34 cellular contexts compared by ENCODE assay signal in the genomic region with DNA sequence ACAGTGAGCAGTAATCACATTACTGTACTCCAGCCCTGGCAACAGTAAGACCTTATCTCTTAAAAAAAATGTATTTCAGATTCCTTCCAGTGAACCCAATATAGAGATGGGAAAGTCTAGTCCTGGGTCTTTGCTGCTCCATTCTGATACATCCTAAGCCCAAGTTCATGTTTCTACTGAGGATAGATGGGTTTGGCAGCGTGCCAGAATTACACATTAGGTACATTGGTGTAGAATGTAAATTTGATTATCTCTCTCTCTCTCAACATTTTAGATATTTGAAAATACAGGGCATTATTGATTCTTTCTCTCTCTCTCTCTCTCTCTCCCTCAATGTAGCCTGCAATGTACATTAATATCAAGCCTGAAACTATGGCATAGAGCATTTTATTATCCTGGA. TPM values are rescaled to one million over a fixed set of nuclear protein-coding genes. Genes with fewer than 3 reads are reported as not detected.
"Had no signal": no experiment of that assay in that cellular context is flagged by ENCODE, and none has a peak within 500 bp of the region (broad histone marks: within the 10 kb centered on the region; RNA-seq: fewer than 3 reads in every experiment).

No MANE protein-coding gene starts in this region.

- H3K9me3 Mint-ChIP-seq: activated CD4-positive, alpha-beta T cell treated with anti-CD3 and anti-CD28 coated beads, Interleukin-2, amount 10 ng/mL, durations not matched to agents 24 days and 14 days; activated naive CD8-positive, alpha-beta T cell treated with anti-CD3 and anti-CD28 coated beads for 36 hours had no signal

- DNase-seq: activated CD4-positive, alpha-beta T cell treated with anti-CD3 and anti-CD28 coated beads for 1 hour; activated CD4-positive, alpha-beta T cell treated with anti-CD3 and anti-CD28 coated beads, Interleukin-2, amount 10 ng/mL, durations not matched to agents 24 days and 14 days; activated CD4-positive, alpha-beta T cell treated with anti-CD3 and anti-CD28 coated beads, Interleukin-2, amount 50 U/mL, for 48 hours; activated CD4-positive, CD25-positive, alpha-beta regulatory T cell; activated CD8-positive, alpha-beta memory T cell treated with anti-CD3 and anti-CD28 coated beads for 24 hours; activated CD8-positive, alpha-beta memory T cell treated with anti-CD3 and anti-CD28 coated beads, Interleukin-2, amount 10 ng/mL, durations not matched to agents 7 days and 5 days; activated CD8-positive, alpha-beta memory T cell treated with anti-CD3 and anti-CD28 coated beads, Interleukin-2, amount 50 U/mL, for 48 hours; activated effector memory CD4-positive, alpha-beta T cell treated with Interleukin-2 at 50 U/mL for 16 hours; activated naive CD4-positive, alpha-beta T cell; activated naive CD4-positive, alpha-beta T cell treated with anti-CD3 and anti-CD28 coated beads, Interleukin-2, amount 50 U/mL, for 16 hours; activated naive CD8-positive, alpha-beta T cell treated with anti-CD3 and anti-CD28 coated beads for 36 hours; activated T-cell treated with anti-CD3 and anti-CD28 coated beads, Interleukin-2, amount 50 U/mL, for 48 hours; amniotic stem cell; aorta; brain microvascular endothelial cell; central memory CD4-positive, alpha-beta T cell; MM.1S; MV-4-11; NCI-H1092; NCI-H1436 treated with DMSO at 0.1 percent for 48 hours; NCI-H1694 treated with DMSO at 0.1 percent for 48 hours; NCI-H2029; NCI-H2107; NCI-H345; NCI-H524 treated with DMSO at 0.1 percent for 48 hours; NCI-H748 treated with DMSO at 0.1 percent for 48 hours; NK-92 treated with Interleukin-12 subunit alpha and Interleukin-12 subunit beta, amount 100 ng/mL, for 24 hours; PC-3; Peyer's patch; RPMI8226; SHP77 treated with DMSO at 0.1 percent for 48 hours; T1000; WERI-Rb-1 had no signal

- H3K27ac Mint-ChIP-seq: activated CD4-positive, alpha-beta T cell treated with anti-CD3 and anti-CD28 coated beads, Interleukin-2, amount 10 ng/mL, durations not matched to agents 24 days and 14 days; activated CD8-positive, alpha-beta memory T cell treated with anti-CD3 and anti-CD28 coated beads, Interleukin-2, amount 10 ng/mL, durations not matched to agents 7 days and 5 days; activated naive CD8-positive, alpha-beta T cell treated with anti-CD3 and anti-CD28 coated beads for 36 hours had no signal

- H3K4me3 Mint-ChIP-seq: activated CD4-positive, alpha-beta T cell treated with anti-CD3 and anti-CD28 coated beads, Interleukin-2, amount 10 ng/mL, durations not matched to agents 24 days and 14 days; activated CD8-positive, alpha-beta memory T cell treated with anti-CD3 and anti-CD28 coated beads, Interleukin-2, amount 10 ng/mL, durations not matched to agents 7 days and 5 days; activated naive CD8-positive, alpha-beta T cell treated with anti-CD3 and anti-CD28 coated beads for 36 hours had no signal

- H3K4me1 Mint-ChIP-seq: activated CD4-positive, alpha-beta T cell treated with anti-CD3 and anti-CD28 coated beads, Interleukin-2, amount 10 ng/mL, durations not matched to agents 24 days and 14 days; activated CD8-positive, alpha-beta memory T cell treated with anti-CD3 and anti-CD28 coated beads, Interleukin-2, amount 10 ng/mL, durations not matched to agents 7 days and 5 days; activated naive CD8-positive, alpha-beta T cell treated with anti-CD3 and anti-CD28 coated beads for 36 hours had no signal

- ATAC-seq: activated CD8-positive, alpha-beta memory T cell treated with anti-CD3 and anti-CD28 coated beads, Interleukin-2, amount 10 ng/mL, durations not matched to agents 7 days and 5 days; PC-3 had no signal

- H3K36me3 Mint-ChIP-seq: activated CD8-positive, alpha-beta memory T cell treated with anti-CD3 and anti-CD28 coated beads, Interleukin-2, amount 10 ng/mL, durations not matched to agents 7 days and 5 days; activated naive CD8-positive, alpha-beta T cell treated with anti-CD3 and anti-CD28 coated beads for 36 hours had no signal

RNA-seq across cellular contexts. Expression of a gene that starts 43.9 kb away (rescaled TPM):
- total RNA-seq: activated CD4-positive, alpha-beta T cell treated with anti-CD3 and anti-CD28 coated beads, Interleukin-2, amount 10 ng/mL, durations not matched to agents 24 days and 14 days; T-helper 2 cell treated with Interferon-gamma antibody and Interleukin-4, amounts not matched to agents 100 ng/mL and 5 ng/mL, for 36 hours had no signal
